In genomic region chr5:166979576-166979975, GRCh38 we compare ENCODE assay signal across 11 cellular contexts. TPM values are rescaled to one million over a fixed set of nuclear protein-coding genes. Genes with fewer than 3 reads are reported as not detected.
DNase-seq lines count a peak whose midpoint lies in the region; TF ChIP-seq lines count a peak whose summit lies in the region.
"Had no signal": no experiment of that assay in that cellular context is flagged by ENCODE, and none has a peak within 500 bp of the region (broad histone marks: within the 10 kb centered on the region; RNA-seq: fewer than 3 reads in every experiment).

No MANE protein-coding gene starts in this region.

- TF ChIP-seq CTCF in brain (conservative IDR thresholded peaks at IDR 0.05), result no peak
- TF ChIP-seq CTCF in smooth muscle cell (IDR thresholded peaks at IDR 0.05; ENCODE audit: borderline replicate concordance, insufficient read depth, poor library complexity, severe bottlenecking), result no peak
- no peak for TF ChIP-seq CTCF in OCI-LY7 (conservative IDR thresholded peaks at IDR 0.05; ENCODE audit: low read length)

- intact Hi-C loops in OCI-LY7 (cut with micrococcal nuclease; ENCODE audit: unreplicated experiment), result no loop called here

- H3K9me3 Mint-ChIP-seq in brain, result peaks cover 0 to 2% (median 0%) of the 10 kb centered on the region in 5 experiments

- peaks cover 40% of the 10 kb centered on the region for H3K4me1 ChIP-seq in HUES48 (ENCODE audit: control insufficient read depth, insufficient read depth, low read length)
- H3K4me1 ChIP-seq in iPS-20b (ENCODE audit: insufficient read depth, low read length), result peaks cover 26% of the 10 kb centered on the region; the same call in 1 of the 2 replicates
- peaks cover 11% of the 10 kb centered on the region for H3K4me1 ChIP-seq in smooth muscle cell (ENCODE audit: low read depth)
- no peaks in the 10 kb centered on the region for H3K4me1 ChIP-seq in OCI-LY7 (ENCODE audit: insufficient read depth, low read length, poor library complexity, severe bottlenecking)

- H3K9me3 ChIP-seq in HUES48 (ENCODE audit: control insufficient read depth, insufficient read depth, low read length), result no peaks in the 10 kb centered on the region
- H3K9me3 ChIP-seq in iPS-20b (ENCODE audit: insufficient read depth, low read depth, low read length), result no peaks in the 10 kb centered on the region
- H3K9me3 ChIP-seq in smooth muscle cell (replicated peaks; ENCODE audit: low read depth), result no peaks in the 10 kb centered on the region
- H3K9me3 ChIP-seq in OCI-LY7 (ENCODE audit: low read length), result no peaks in the 10 kb centered on the region

- no peak overlapping the region for H3K27ac ChIP-seq in HUES48 (ENCODE audit: low read depth, low read length)
- no peak overlapping the region for H3K27ac ChIP-seq in iPS-20b (ENCODE audit: low read length)
- H3K27ac ChIP-seq in smooth muscle cell (ENCODE audit: low read depth), result no peak overlapping the region
- no peak overlapping the region for H3K27ac ChIP-seq in OCI-LY7 (ENCODE audit: low read depth, low read length, poor library complexity, severe bottlenecking)
- H3K27ac ChIP-seq: HL-60 had no signal

- H3K4me2 ChIP-seq in smooth muscle cell (peak overlapping the region; percentile 90), OCI-LY7 (ENCODE audit: low read length) (no peak overlapping the region)

- peak overlapping the region; percentile 92 for H3K4me3 ChIP-seq in HUES48 (ENCODE audit: low read depth, low read length)
- H3K4me3 ChIP-seq in iPS-20b (ENCODE audit: low read length), result peak overlapping the region; percentile 88
- peak overlapping the region; percentile 50 for H3K4me3 ChIP-seq in smooth muscle cell
- no peak overlapping the region for H3K4me3 ChIP-seq in OCI-LY7 (ENCODE audit: low read depth, low read length, poor library complexity, severe bottlenecking)

- 9% methylated on average over 8 of the region's 8 CpGs for WGBS in smooth muscle cell (ENCODE audit: low lambda C conversion rate)

- no peaks in the 10 kb centered on the region for H3K36me3 Mint-ChIP-seq in brain

- CTCF ChIA-PET in OCI-LY7 (lab: Charles Lee; ENCODE audit: unreplicated experiment), result no interaction called here

- DNase-seq in smooth muscle cell (lab: John Stamatoyannopoulos, UW; ENCODE audit: unreplicated experiment) (no peak), C1 segment of cervical spinal cord (lab: John Stamatoyannopoulos, UW) (no peak), UCSD-AML1 (lab: John Stamatoyannopoulos, UW; ENCODE audit: unreplicated experiment) (no peak), OCI-LY7 (ENCODE audit: low spot score) (no peak), AG20443 (ENCODE audit: low spot score) (no peak)
- DNase-seq: effector memory CD4-positive, alpha-beta T cell; NCI-H446 had no signal

- BruUV-seq in OCI-LY7 (replicated peaks; lab: Mats Ljungman, UMichigan), result no TSS peak

- H3K27me3 ChIP-seq in HUES48 (ENCODE audit: control insufficient read depth, insufficient read depth, low read length) (peaks cover 38% of the 10 kb centered on the region), iPS-20b (ENCODE audit: insufficient read depth, low read length) (peaks cover 23% of the 10 kb centered on the region), smooth muscle cell (ENCODE audit: low read depth) (peaks cover 22% of the 10 kb centered on the region)

- H3K79me2 ChIP-seq in smooth muscle cell (ENCODE audit: low read depth), result no peaks in the 10 kb centered on the region
- no peaks in the 10 kb centered on the region for H3K79me2 ChIP-seq in OCI-LY7 (ENCODE audit: insufficient read depth, low read depth, low read length)

- H3F3A ChIP-seq in smooth muscle cell (ENCODE audit: low read depth), result no peaks in the 10 kb centered on the region

- H3K9me2 ChIP-seq in OCI-LY7 (ENCODE audit: insufficient read depth, low read length), result no peaks in the 10 kb centered on the region

- H2AFZ ChIP-seq in smooth muscle cell (ENCODE audit: low read depth) (peak overlapping the region; percentile 69), OCI-LY7 (ENCODE audit: low read length) (no peak overlapping the region)

- H4K20me1 ChIP-seq in smooth muscle cell (ENCODE audit: low read depth) (no peaks in the 10 kb centered on the region), OCI-LY7 (ENCODE audit: insufficient read depth, low read length) (no peaks in the 10 kb centered on the region)

- peak overlapping the region; percentile 89 to 96 (median 93) for H3K4me3 Mint-ChIP-seq in brain

- H3K27ac Mint-ChIP-seq in brain, result peak overlapping the region in 4 of 5 experiments; percentile 36 to 96 (median 88)

- H3K9ac ChIP-seq in HUES48 (ENCODE audit: low read depth, low read length), result peak overlapping the region; percentile 74; the same call in 1 of the 2 replicates
- peak overlapping the region; percentile 63; the same call in 1 of the 2 replicates for H3K9ac ChIP-seq in iPS-20b (ENCODE audit: low read depth, low read length)
- H3K9ac ChIP-seq in smooth muscle cell (ENCODE audit: low read depth), result no peak overlapping the region

- POLR2A ChIA-PET in OCI-LY7 (lab: Charles Lee), result no interaction called here

- H3K36me3 ChIP-seq in HUES48 (ENCODE audit: control insufficient read depth, insufficient read depth, low read length), result no peaks in the 10 kb centered on the region
- H3K36me3 ChIP-seq in iPS-20b (ENCODE audit: insufficient read depth, low read depth, low read length), result no peaks in the 10 kb centered on the region
- no peaks in the 10 kb centered on the region for H3K36me3 ChIP-seq in smooth muscle cell (ENCODE audit: low read depth)
- H3K36me3 ChIP-seq in OCI-LY7 (ENCODE audit: insufficient read depth, low read length), result no peaks in the 10 kb centered on the region

- peaks cover 55% of the 10 kb centered on the region for H3K4me1 Mint-ChIP-seq in brain

- H3K27me3 Mint-ChIP-seq in brain, result peaks cover 20% of the 10 kb centered on the region

RNA-seq across cellular contexts. Expression of gene TENM2, which starts 0.7 kb away (rescaled TPM):
- polyA plus RNA-seq in brain (ENCODE audit: insufficient read depth, low read depth, low replicate concordance) (1.0 TPM), smooth muscle cell (1.3 and 2.3 TPM in 2 replicates)
- total RNA-seq in smooth muscle cell (1.7 and 3.8 TPM in 2 replicates), OCI-LY7 (2022) (not detected in 2 replicates)
- total RNA-seq in OCI-LY7 (2014; rRNA removed; shearing (Covaris generic)), result not detected in 2 replicates
